In genomic region chr18:62080172-62080571, GRCh38 we compare ENCODE assay signal across 18 cellular contexts.
"Had no signal": no experiment of that assay in that cellular context is flagged by ENCODE, and none has a peak within 500 bp of the region (broad histone marks: within the 10 kb centered on the region; RNA-seq: fewer than 3 reads in every experiment).

No MANE protein-coding gene starts in this region.

- H3K4me3 Mint-ChIP-seq: activated CD4-positive, alpha-beta T cell treated with anti-CD3 and anti-CD28 coated beads, Interleukin-2, amount 10 ng/mL, durations not matched to agents 24 days and 14 days; activated CD8-positive, alpha-beta T cell treated with anti-CD3 and anti-CD28 coated beads for 36 hours; activated naive CD8-positive, alpha-beta T cell treated with anti-CD3 and anti-CD28 coated beads, Interleukin-2, amount 10 ng/mL, durations not matched to agents 7 days and 5 days; activated T-cell treated with anti-CD3 and anti-CD28 coated beads, Interleukin-2, amount 50 U/mL, for 24 hours; brain; central memory CD8-positive, alpha-beta T cell had no signal

- H3K27ac Mint-ChIP-seq: activated CD4-positive, alpha-beta T cell treated with anti-CD3 and anti-CD28 coated beads, Interleukin-2, amount 10 ng/mL, durations not matched to agents 24 days and 14 days; activated CD8-positive, alpha-beta T cell treated with anti-CD3 and anti-CD28 coated beads for 36 hours; activated naive CD8-positive, alpha-beta T cell treated with anti-CD3 and anti-CD28 coated beads, Interleukin-2, amount 10 ng/mL, durations not matched to agents 7 days and 5 days; activated T-cell treated with anti-CD3 and anti-CD28 coated beads, Interleukin-2, amount 50 U/mL, for 24 hours; activated T-helper 2 cell treated with anti-CD3 and anti-CD28 coated beads, Interferon-gamma antibody, Interleukin-2, Interleukin-4, amounts not matched to agents 10 μg/mL and 5 μg/mL and 100 μg/mL, durations not matched to agents 14 hours and 24 hours and 36 hours; brain had no signal

- H3K9me3 Mint-ChIP-seq: activated CD4-positive, alpha-beta T cell treated with anti-CD3 and anti-CD28 coated beads, Interleukin-2, amount 10 ng/mL, durations not matched to agents 24 days and 14 days; activated CD8-positive, alpha-beta T cell treated with anti-CD3 and anti-CD28 coated beads for 36 hours; activated T-cell treated with anti-CD3 and anti-CD28 coated beads, Interleukin-2, amount 50 U/mL, for 24 hours; activated T-helper 2 cell treated with anti-CD3 and anti-CD28 coated beads, Interferon-gamma antibody, Interleukin-2, Interleukin-4, amounts not matched to agents 10 μg/mL and 5 μg/mL and 100 μg/mL, durations not matched to agents 14 hours and 24 hours and 36 hours; brain; central memory CD8-positive, alpha-beta T cell had no signal

- H3K9me3 ChIP-seq: left lung, spleen, upper lobe of right lung had no signal

- DNase-seq: activated CD4-positive, alpha-beta T cell treated with anti-CD3 and anti-CD28 coated beads, Interleukin-2, amount 10 ng/mL, durations not matched to agents 24 days and 14 days; activated CD8-positive, alpha-beta T cell treated with anti-CD3 and anti-CD28 coated beads for 36 hours; activated naive CD4-positive, alpha-beta T cell treated with Interleukin-2 at 50 U/mL for 16 hours; activated naive CD8-positive, alpha-beta T cell treated with anti-CD3 and anti-CD28 coated beads, Interleukin-2, amount 10 ng/mL, durations not matched to agents 7 days and 5 days; activated T-cell treated with anti-CD3 and anti-CD28 coated beads, Interleukin-2, amount 50 U/mL, for 24 hours; cortex of kidney; erythroblast; foreskin melanocyte; glutamatergic neuron; hippocampal formation; left lung; spleen; stimulated activated naive CD4-positive, alpha-beta T cell; T1000; upper lobe of right lung had no signal

- H3K4me1 Mint-ChIP-seq: activated naive CD8-positive, alpha-beta T cell treated with anti-CD3 and anti-CD28 coated beads, Interleukin-2, amount 10 ng/mL, durations not matched to agents 7 days and 5 days; brain; central memory CD8-positive, alpha-beta T cell had no signal

- H3K36me3 ChIP-seq: upper lobe of right lung had no signal

- H3K36me3 Mint-ChIP-seq: brain had no signal

- H3K4me3 ChIP-seq: left lung, spleen, upper lobe of right lung had no signal

- H3K27me3 Mint-ChIP-seq: activated CD4-positive, alpha-beta T cell treated with anti-CD3 and anti-CD28 coated beads, Interleukin-2, amount 10 ng/mL, durations not matched to agents 24 days and 14 days; activated CD8-positive, alpha-beta T cell treated with anti-CD3 and anti-CD28 coated beads for 36 hours; activated naive CD8-positive, alpha-beta T cell treated with anti-CD3 and anti-CD28 coated beads, Interleukin-2, amount 10 ng/mL, durations not matched to agents 7 days and 5 days; activated T-cell treated with anti-CD3 and anti-CD28 coated beads, Interleukin-2, amount 50 U/mL, for 24 hours; brain; central memory CD8-positive, alpha-beta T cell had no signal

- H3K27ac ChIP-seq: left lung, spleen, upper lobe of right lung had no signal

- ATAC-seq: activated CD8-positive, alpha-beta T cell treated with anti-CD3 and anti-CD28 coated beads for 36 hours; left lung; upper lobe of right lung had no signal

- H3K27me3 ChIP-seq: left lung, spleen, upper lobe of right lung had no signal

- H3K4me1 ChIP-seq: left lung, spleen, upper lobe of right lung had no signal
